Comparison of ENCODE assay signal across 8 cellular contexts in the genomic region with DNA sequence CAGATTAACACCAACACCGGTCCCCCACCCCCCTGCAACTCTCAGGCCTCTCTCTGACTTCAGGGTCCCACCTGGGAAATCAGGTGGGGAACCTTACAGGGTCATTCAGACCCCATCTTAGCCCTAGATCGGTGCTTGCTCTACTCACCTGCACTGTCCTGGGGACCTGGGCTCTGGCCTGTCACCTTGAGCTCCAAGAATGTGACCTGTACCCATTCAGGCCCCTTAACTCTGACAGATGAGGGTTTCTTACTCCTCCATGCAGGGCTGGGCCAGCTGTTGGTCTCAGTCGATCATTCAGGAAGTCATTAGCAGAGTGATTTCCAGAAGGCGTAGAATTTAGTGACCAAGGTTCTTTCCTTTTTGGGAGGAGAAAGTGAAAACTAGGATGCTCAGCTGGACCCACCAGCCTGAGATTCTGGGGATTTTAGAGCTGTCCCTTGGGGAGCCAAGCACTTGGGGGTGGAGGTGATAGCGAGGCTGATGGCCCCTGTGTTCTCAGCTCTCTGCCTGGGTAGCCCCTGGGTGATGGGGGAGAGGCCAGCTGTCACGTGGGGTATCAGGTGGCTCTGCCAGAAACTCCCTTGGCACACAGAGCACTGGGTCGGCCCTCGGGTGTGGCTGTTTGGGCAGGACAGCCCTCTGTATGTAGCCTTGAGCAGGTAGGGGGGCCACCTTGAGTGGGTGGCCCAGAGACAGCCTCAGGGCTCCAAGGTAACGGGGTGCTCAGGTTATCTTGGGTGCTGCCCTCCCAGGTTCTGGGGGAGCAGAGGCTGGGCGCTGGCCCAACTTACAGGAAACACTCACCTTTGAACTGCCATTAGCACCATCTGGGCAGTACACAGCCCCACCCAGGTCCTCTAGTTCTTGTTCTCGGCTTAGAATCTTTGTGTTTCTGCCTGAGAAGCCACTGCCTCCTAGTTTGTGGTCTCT. TPM values are rescaled to one million over a fixed set of nuclear protein-coding genes. Genes with fewer than 3 reads are reported as not detected.
A peak's percentile ranks its signal among the peaks of the same experiment; 100 is the strongest.
DNase-seq lines count a peak whose midpoint lies in the region; ATAC-seq and FAIRE-seq lines count a peak whose summit lies in the region.

No MANE protein-coding gene starts in this region.

- no peak for FAIRE-seq in small intestine (lab: Jason Lieb, UNC)

- H3K4me3 ChIP-seq in small intestine (ENCODE audit: low read depth in 1 of 2, low read length in 2 of 2), result peak overlapping the region; percentile 77 to 87

- ATAC-seq in activated T-cell treated with anti-CD3 and anti-CD28 coated beads, Interleukin-2, amount 50 U/mL, for 72 hours (replicated peaks in 1 of 2), result peak; percentile 46 to 59
- ATAC-seq in Right ventricle myocardium superior (ENCODE audit: poor library complexity), result peak; percentile 4
- ATAC-seq in HG03442 (IDR thresholded peaks at IDR 0.05; ENCODE audit: unreplicated experiment), result no peak
- ATAC-seq in HG02870 (IDR thresholded peaks at IDR 0.05; ENCODE audit: unreplicated experiment), result no peak

- H3K27me3 Mint-ChIP-seq in activated T-cell treated with anti-CD3 and anti-CD28 coated beads, Interleukin-2, amount 50 U/mL, for 72 hours (ENCODE audit: low read depth), result no peaks in the 10 kb centered on the region

- no peaks in the 10 kb centered on the region for H3K9me3 Mint-ChIP-seq in activated T-cell treated with anti-CD3 and anti-CD28 coated beads, Interleukin-2, amount 50 U/mL, for 72 hours

- peak overlapping the region; percentile 84 to 97 for H3K27ac ChIP-seq in small intestine (ENCODE audit: low read depth in 1 of 2, low read length in 1 of 2)

- peaks cover 78% of the 10 kb centered on the region for H3K4me1 Mint-ChIP-seq in activated T-cell treated with anti-CD3 and anti-CD28 coated beads, Interleukin-2, amount 50 U/mL, for 72 hours (ENCODE audit: low read depth)

- DNase-seq in activated gamma-delta T cell treated with Interleukin-2 at 50 U/mL for 16 hours (peak; percentile 33), activated gamma-delta T cell (lab: John Stamatoyannopoulos, UW) (no peak), HT1080 (ENCODE audit: low read depth) (peak; percentile 54), Right ventricle myocardium superior (peak; percentile 62), small intestine (peak; percentile 96)
- DNase-seq in activated T-cell treated with anti-CD3 and anti-CD28 coated beads, Interleukin-2, amount 50 U/mL, for 72 hours, result peak; percentile 74 to 77

- no peaks in the 10 kb centered on the region for H3K27me3 ChIP-seq in small intestine (ENCODE audit: control insufficient read depth in 2 of 2, insufficient read depth in 2 of 2, low read length in 2 of 2)

- H3K27ac Mint-ChIP-seq in activated T-cell treated with anti-CD3 and anti-CD28 coated beads, Interleukin-2, amount 50 U/mL, for 72 hours, result peak overlapping the region; percentile 97

- H3K36me3 Mint-ChIP-seq in activated T-cell treated with anti-CD3 and anti-CD28 coated beads, Interleukin-2, amount 50 U/mL, for 72 hours (ENCODE audit: insufficient read depth in 2 of 2), result peaks cover 15 to 30% of the 10 kb centered on the region in 2 donors

- H3K36me3 ChIP-seq in small intestine (ENCODE audit: control insufficient read depth in 2 of 2, insufficient read depth in 2 of 2, low read length in 2 of 2), result peaks cover 0 to 2% of the 10 kb centered on the region in 2 donors

- intact Hi-C loops in Right ventricle myocardium superior (cut with DNase I), result no loop called here

- no peaks in the 10 kb centered on the region for H3K9me3 ChIP-seq in small intestine (ENCODE audit: control insufficient read depth, low read depth)

- WGBS in small intestine, 3 donors, result 1 to 14% (median 3%) methylated on average over 11 of the region's 11 CpGs

- H3K4me1 ChIP-seq in small intestine (ENCODE audit: control insufficient read depth in 2 of 2, insufficient read depth in 1 of 2, low read depth in 1 of 2, low read length in 1 of 2), result peaks cover 7 to 19% of the 10 kb centered on the region in 2 donors

- H3K4me3 Mint-ChIP-seq in activated T-cell treated with anti-CD3 and anti-CD28 coated beads, Interleukin-2, amount 50 U/mL, for 72 hours, result peak overlapping the region; percentile 83 to 97

RNA-seq across cellular contexts. Expression of gene MVP, which starts 0.7 kb away (rescaled TPM):
- 96.4 and 101 TPM in 2 replicates for total RNA-seq in HT1080 (2014; rRNA removed; shearing (Covaris generic))
- polyA plus RNA-seq in HT1080 (2015; cell fraction: cytosol; rRNA removed), result 62.6 and 63.6 TPM in 2 replicates
- 226 TPM in 2 replicates for polyA plus RNA-seq in HT1080 (2015; cell fraction: nucleus; rRNA removed)
- total RNA-seq in activated T-cell treated with anti-CD3 and anti-CD28 coated beads, Interleukin-2, amount 50 U/mL, for 72 hours, result 100 to 1,000 TPM; 148 to 161 TPM
- total RNA-seq in Right ventricle myocardium superior, result 45.5 TPM
- 100 to 1,000 TPM; 256 to 558 (median 328) TPM for polyA plus RNA-seq in small intestine

RNA-seq across cellular contexts. Expression of gene PAGR1, which starts 5.0 kb away (rescaled TPM):
- total RNA-seq in HT1080 (2014; rRNA removed; shearing (Covaris generic)), result 51.3 and 56.5 TPM in 2 replicates
- polyA plus RNA-seq in HT1080 (2015; cell fraction: cytosol; rRNA removed), result 39.9 and 40.3 TPM in 2 replicates
- 26.5 and 32.5 TPM in 2 replicates for polyA plus RNA-seq in HT1080 (2015; cell fraction: nucleus; rRNA removed)
- 10 to 100 TPM; 14.8 to 17.8 TPM for total RNA-seq in activated T-cell treated with anti-CD3 and anti-CD28 coated beads, Interleukin-2, amount 50 U/mL, for 72 hours
- 14.7 TPM for total RNA-seq in Right ventricle myocardium superior
- polyA plus RNA-seq in small intestine, result 10 to 100 TPM; 36.9 to 46.0 (median 45.9) TPM

RNA-seq across cellular contexts. Expression of gene PRRT2, which starts 9.0 kb away (rescaled TPM):
- 0.60 and 4.5 TPM in 2 replicates for total RNA-seq in HT1080 (2014; rRNA removed; shearing (Covaris generic))
- 0.44 and 1.7 TPM in 2 replicates for polyA plus RNA-seq in HT1080 (2015; cell fraction: cytosol; rRNA removed)
- polyA plus RNA-seq in HT1080 (2015; cell fraction: nucleus; rRNA removed), result 9.0 and 12.0 TPM in 2 replicates
- 1 to 10 TPM; 2.4 to 2.8 TPM for total RNA-seq in activated T-cell treated with anti-CD3 and anti-CD28 coated beads, Interleukin-2, amount 50 U/mL, for 72 hours
- total RNA-seq in Right ventricle myocardium superior, result 3.3 TPM
- 1 to 10 TPM in 1 of 3 donors, under 1 TPM in 1, not detected in 1; 0.27 to 2.7 TPM for polyA plus RNA-seq in small intestine

RNA-seq across cellular contexts. Expression of gene MAZ, which starts 14.7 kb away (rescaled TPM):
- 289 and 412 TPM in 2 replicates for total RNA-seq in HT1080 (2014; rRNA removed; shearing (Covaris generic))
- 167 and 168 TPM in 2 replicates for polyA plus RNA-seq in HT1080 (2015; cell fraction: cytosol; rRNA removed)
- 109 and 141 TPM in 2 replicates for polyA plus RNA-seq in HT1080 (2015; cell fraction: nucleus; rRNA removed)
- 100 to 1,000 TPM; 266 to 329 TPM for total RNA-seq in activated T-cell treated with anti-CD3 and anti-CD28 coated beads, Interleukin-2, amount 50 U/mL, for 72 hours
- total RNA-seq in Right ventricle myocardium superior, result 74.0 TPM
- 100 to 1,000 TPM in 1 of 3 donors, 10 to 100 TPM in 2; 91.9 to 269 (median 96.2) TPM for polyA plus RNA-seq in small intestine

RNA-seq across cellular contexts. Expression of gene KIF22, which starts 30.4 kb away (rescaled TPM):
- total RNA-seq in HT1080 (2014; rRNA removed; shearing (Covaris generic)), result 120 and 122 TPM in 2 replicates
- 67.4 and 77.5 TPM in 2 replicates for polyA plus RNA-seq in HT1080 (2015; cell fraction: cytosol; rRNA removed)
- polyA plus RNA-seq in HT1080 (2015; cell fraction: nucleus; rRNA removed), result 210 and 217 TPM in 2 replicates
- 100 to 1,000 TPM; 153 to 180 TPM for total RNA-seq in activated T-cell treated with anti-CD3 and anti-CD28 coated beads, Interleukin-2, amount 50 U/mL, for 72 hours
- 59.8 TPM for total RNA-seq in Right ventricle myocardium superior
- 10 to 100 TPM; 17.0 to 61.7 (median 23.5) TPM for polyA plus RNA-seq in small intestine

Comparison
In these comparisons a context has a peak if more than half of its experiments do, and no peak if none do; other contexts are left out.
1. ATAC-seq: peak in activated T-cell treated with anti-CD3 and anti-CD28 coated beads, Interleukin-2, amount 50 U/mL, for 72 hours (2 of 2) and Right ventricle myocardium superior (single experiment); none in HG03442 (single experiment) and HG02870 (single experiment).